In genomic region chr12:68373836-68374314, GRCh38 we compare ENCODE assay signal across 8 cellular contexts. TPM values are rescaled to one million over a fixed set of nuclear protein-coding genes. Genes with fewer than 3 reads are reported as not detected.
DNase-seq lines count a peak whose midpoint lies in the region; ATAC-seq and TF ChIP-seq lines count a peak whose summit lies in the region.

No MANE protein-coding gene starts in this region.

- H3K79me2 ChIP-seq in Karpas-422 (ENCODE audit: low read length): no peaks in the 10 kb centered on the region

- no peak for DNase-seq in CD4-positive, CD25-positive, alpha-beta regulatory T cell
- peak; percentile 19 for DNase-seq in activated naive CD4-positive, alpha-beta T cell treated with anti-CD3 and anti-CD28 coated beads, Interleukin-2, amount 50 U/mL, for 16 hours
- DNase-seq in omental fat pad (ENCODE audit: low spot score) (no peak), NCI-H2029 treated with DMSO at 0.1 percent for 48 hours (lab: John Stamatoyannopoulos, UW) (no peak), Karpas-422 (no peak), GOT3 (lab: John Stamatoyannopoulos, UW) (no peak)

- H3K36me3 Mint-ChIP-seq in CD4-positive, CD25-positive, alpha-beta regulatory T cell: no peaks in the 10 kb centered on the region

- peaks cover 6% of the 10 kb centered on the region for H3K27me3 Mint-ChIP-seq in CD4-positive, CD25-positive, alpha-beta regulatory T cell

- peak overlapping the region; percentile 94 to 96 (median 95) for H3K27ac Mint-ChIP-seq in CD4-positive, CD25-positive, alpha-beta regulatory T cell

- peaks cover 26% of the 10 kb centered on the region for H3K4me1 ChIP-seq in CD4-positive, CD25-positive, alpha-beta regulatory T cell (ENCODE audit: control insufficient read depth, insufficient read depth, low read length, poor library complexity, severe bottlenecking)
- H3K4me1 ChIP-seq in Karpas-422 (ENCODE audit: low read length): peaks cover 18% of the 10 kb centered on the region

- H4K20me1 ChIP-seq in Karpas-422 (ENCODE audit: insufficient read depth, low read depth, low read length): no peaks in the 10 kb centered on the region; the same call in 1 of the 2 replicates

- H3K27me3 ChIP-seq in CD4-positive, CD25-positive, alpha-beta regulatory T cell (ENCODE audit: control insufficient read depth, insufficient read depth, low read length): no peaks in the 10 kb centered on the region
- H3K27me3 ChIP-seq in Karpas-422 (ENCODE audit: low read length): no peaks in the 10 kb centered on the region

- H3K9me3 ChIP-seq in CD4-positive, CD25-positive, alpha-beta regulatory T cell (ENCODE audit: control insufficient read depth in 2 of 2, low read length in 2 of 2): no peaks in the 10 kb centered on the region
- H3K9me3 ChIP-seq in Karpas-422 (ENCODE audit: low read length): no peaks in the 10 kb centered on the region

- peak overlapping the region in 3 of 4 donors; percentile 6 to 65 (median 57) for H3K4me3 Mint-ChIP-seq in CD4-positive, CD25-positive, alpha-beta regulatory T cell

- H3K4me2 ChIP-seq in Karpas-422 (ENCODE audit: low read depth, low read length, poor library complexity, severe bottlenecking): no peak overlapping the region

- peaks cover 0 to 3% (median 0%) of the 10 kb centered on the region in 7 donors for H3K9me3 Mint-ChIP-seq in CD4-positive, CD25-positive, alpha-beta regulatory T cell

- H3K4me3 ChIP-seq in CD4-positive, CD25-positive, alpha-beta regulatory T cell (ENCODE audit: low read depth, low read length): peak overlapping the region; percentile 76
- no peak overlapping the region for H3K4me3 ChIP-seq in Karpas-422 (ENCODE audit: low read length)

- TF ChIP-seq CTCF in omental fat pad (IDR thresholded peaks at IDR 0.05): no peak

- ATAC-seq in CD4-positive, CD25-positive, alpha-beta regulatory T cell (ENCODE audit: low read depth in 2 of 2): no peak
- ATAC-seq in GM21367 (IDR thresholded peaks at IDR 0.05; ENCODE audit: unreplicated experiment) (peak; percentile 12), HG03558 (IDR thresholded peaks at IDR 0.05; ENCODE audit: extremely low read depth, unreplicated experiment) (peak; percentile 14), omental fat pad (ENCODE audit: low FRiP score) (no peak)

- H3K9ac ChIP-seq in Karpas-422 (ENCODE audit: low read length): no peak overlapping the region

- H2AFZ ChIP-seq in Karpas-422 (ENCODE audit: low read length): no peak overlapping the region

- no peaks in the 10 kb centered on the region for H3K36me3 ChIP-seq in CD4-positive, CD25-positive, alpha-beta regulatory T cell (ENCODE audit: control insufficient read depth, insufficient read depth, low read length)
- H3K36me3 ChIP-seq in Karpas-422 (ENCODE audit: insufficient read depth, low read length): no peaks in the 10 kb centered on the region

- peaks cover 22 to 57% (median 37%) of the 10 kb centered on the region in 4 donors for H3K4me1 Mint-ChIP-seq in CD4-positive, CD25-positive, alpha-beta regulatory T cell

- H3K27ac ChIP-seq in CD4-positive, CD25-positive, alpha-beta regulatory T cell (ENCODE audit: insufficient read depth, low read length, poor library complexity, severe bottlenecking): peak overlapping the region; percentile 83
- no peak overlapping the region for H3K27ac ChIP-seq in Karpas-422 (ENCODE audit: low read length)

- H3K9me2 ChIP-seq in Karpas-422 (replicated peaks; ENCODE audit: insufficient read depth, low read length): no peaks in the 10 kb centered on the region

RNA-seq across cellular contexts. Expression of gene MDM1, which starts 41.7 kb away (rescaled TPM):
- 21.2 TPM for total RNA-seq in CD4-positive, CD25-positive, alpha-beta regulatory T cell
- 10 to 100 TPM; 13.4 to 21.1 (median 15.5) TPM for polyA plus RNA-seq in CD4-positive, CD25-positive, alpha-beta regulatory T cell
- total RNA-seq in omental fat pad: 10 to 100 TPM in 2 of 4 donors, 1 to 10 TPM in 2; 9.0 to 21.8 (median 10.0) TPM
- 40.2 and 40.4 TPM in 2 replicates for total RNA-seq in Karpas-422 (2014; rRNA removed; shearing (Covaris generic); ENCODE audit: low replicate concordance)

Comparison
In these comparisons a context has a peak if more than half of its experiments do, and no peak if none do; other contexts are left out.
1. ATAC-seq: peak in GM21367 (single experiment) and HG03558 (single experiment); none in CD4-positive, CD25-positive, alpha-beta regulatory T cell (0 of 2) and omental fat pad (single experiment).